ENCODE assay signal across 18 cellular contexts in the genomic region with DNA sequence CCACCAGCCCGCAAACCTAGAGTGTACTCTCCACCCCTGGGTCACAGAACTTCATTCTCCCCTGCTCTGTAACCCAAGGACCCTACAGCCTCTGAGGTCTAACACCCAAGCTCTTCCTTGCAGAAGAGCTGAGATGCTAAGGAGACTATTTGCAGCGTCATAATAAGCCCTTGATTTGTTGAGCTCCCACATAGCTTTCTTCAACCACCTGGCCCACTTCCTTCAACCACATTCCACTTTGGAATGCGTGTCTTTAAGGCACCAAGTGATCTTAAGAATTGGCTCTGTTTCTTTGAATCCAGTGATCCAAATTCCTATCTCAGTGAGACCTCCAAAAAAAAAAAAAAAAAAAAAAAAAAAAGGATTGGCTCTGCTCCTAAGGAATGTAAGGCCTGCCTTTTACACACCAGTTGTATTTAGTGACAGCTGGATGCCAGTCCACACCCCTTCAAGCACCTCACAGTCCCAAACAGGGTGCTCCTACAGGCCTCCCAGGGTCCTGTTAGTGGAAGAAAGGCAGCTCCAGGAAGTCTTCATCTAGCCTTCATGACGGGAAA.
DNase-seq lines count a peak whose midpoint lies in the region; ATAC-seq and TF ChIP-seq lines count a peak whose summit lies in the region.
"Had no signal": no experiment of that assay in that cellular context is flagged by ENCODE, and none has a peak within 500 bp of the region (broad histone marks: within the 10 kb centered on the region; RNA-seq: fewer than 3 reads in every experiment).

No MANE protein-coding gene starts in this region.

- peak overlapping the region; percentile 74; the same call in 1 of the 2 replicates for H3K9ac ChIP-seq in HUES64 (ENCODE audit: low read depth, low read length)

- TF ChIP-seq CTCF in choroid plexus epithelial cell (conservative IDR thresholded peaks at IDR 0.05; ENCODE audit: low read depth, low read length) (no peak), lower lobe of right lung (IDR thresholded peaks at IDR 0.05) (no peak)

- H3K27me3 ChIP-seq in HUES64 (ENCODE audit: insufficient read depth, low read length) (no peaks in the 10 kb centered on the region), lower lobe of right lung (ENCODE audit: low read depth) (no peaks in the 10 kb centered on the region)
- H3K27me3 ChIP-seq: foreskin keratinocyte, uterus had no signal

- H3K36me3 ChIP-seq in HUES64 (ENCODE audit: insufficient read depth, low read length), result peaks cover 28% of the 10 kb centered on the region
- H3K36me3 ChIP-seq in lower lobe of right lung, result no peaks in the 10 kb centered on the region
- H3K36me3 ChIP-seq: uterus had no signal

- intact Hi-C loops in lower lobe of right lung (cut with DNase I), result no loop called here

- H3K27ac ChIP-seq in HUES64 (ENCODE audit: low read depth, low read length) (peak overlapping the region; percentile 93), lower lobe of right lung (peak overlapping the region; percentile 1)
- H3K27ac ChIP-seq: foreskin keratinocyte, PC-9 had no signal

- peaks cover 37% of the 10 kb centered on the region for H3K4me1 ChIP-seq in HUES64 (ENCODE audit: insufficient read depth, low read length)
- H3K4me1 ChIP-seq in lower lobe of right lung, result no peaks in the 10 kb centered on the region

- peak overlapping the region; percentile 26; the same call in 1 of the 2 replicates for H3K4me3 ChIP-seq in HUES64 (ENCODE audit: low read length)
- no peak overlapping the region for H3K4me3 ChIP-seq in choroid plexus epithelial cell (ENCODE audit: low read depth, low read length)
- no peak overlapping the region for H3K4me3 ChIP-seq in lower lobe of right lung
- H3K4me3 ChIP-seq: PC-9, uterus had no signal

- ATAC-seq in lower lobe of right lung (peak; percentile 57 to 73), GM21390 (IDR thresholded peaks at IDR 0.05; ENCODE audit: unreplicated experiment) (no peak)
- ATAC-seq: foreskin keratinocyte, left colon had no signal

- 72% methylated on average over 4 of the region's 4 CpGs for WGBS in HUES64

- no peaks in the 10 kb centered on the region for H3K9me3 ChIP-seq in HUES64 (ENCODE audit: insufficient read depth, low read depth, low read length)
- H3K9me3 ChIP-seq in lower lobe of right lung, result no peaks in the 10 kb centered on the region
- H3K9me3 ChIP-seq: uterus had no signal

- DNase-seq in AG08395 (ENCODE audit: low spot score) (peak; percentile 63), choroid plexus epithelial cell (ENCODE audit: low read depth) (peak; percentile 63), lower lobe of right lung (no peak), NCI-H2081 (lab: John Stamatoyannopoulos, UW) (no peak), NCI-H146 (lab: John Stamatoyannopoulos, UW) (no peak), mucosa of gallbladder (ENCODE audit: low spot score) (no peak)
- DNase-seq: activated CD4-positive, alpha-beta memory T cell treated with anti-CD3 and anti-CD28 coated beads, Interleukin-2, amount 10 ng/mL, durations not matched to agents 7 days and 5 days; activated naive CD4-positive, alpha-beta T cell treated with Interleukin-2 at 50 U/mL for 16 hours; DMS79 treated with DMSO at 0.1 percent for 48 hours; foreskin keratinocyte; Karpas-422; left colon; occipital lobe; PC-9; stimulated activated CD4-positive, alpha-beta T cell treated with anti-CD3 and anti-CD28 coated beads, Interleukin-15, amount 100 ng/mL, for 24 hours; uterus had no signal

Comparison
In these comparisons a context has a peak if more than half of its experiments do, and no peak if none do; other contexts are left out.
1. DNase-seq: peak in AG08395 (single experiment) and choroid plexus epithelial cell (single experiment); none in lower lobe of right lung (single experiment), NCI-H2081 (0 of 2), NCI-H146 (single experiment) and mucosa of gallbladder (single experiment).